Comparison of ENCODE assay signal across 16 cellular contexts in genomic region chr7:44189993-44190872, GRCh38. TPM values are rescaled to one million over a fixed set of nuclear protein-coding genes. Genes with fewer than 3 reads are reported as not detected.
DNase-seq lines count a peak whose midpoint lies in the region; FAIRE-seq and TF ChIP-seq lines count a peak whose summit lies in the region.
"Had no signal": no experiment of that assay in that cellular context is flagged by ENCODE, and none has a peak within 500 bp of the region (broad histone marks: within the 10 kb centered on the region; RNA-seq: fewer than 3 reads in every experiment).

No MANE protein-coding gene starts in this region.

- H2AFZ ChIP-seq in neural cell (ENCODE audit: low read depth, low read length): no peak overlapping the region

- H3K79me2 ChIP-seq in neural cell (replicated peaks; ENCODE audit: insufficient read depth, low read length): no peaks in the 10 kb centered on the region

- H3K27me3 ChIP-seq in WERI-Rb-1 (ENCODE audit: insufficient read depth, low read depth, severe bottlenecking) (no peaks in the 10 kb centered on the region), neural cell (ENCODE audit: insufficient read depth, low read depth, low read length) (no peaks in the 10 kb centered on the region)
- H3K27me3 ChIP-seq: BLaER1 had no signal

- H3K9me3 ChIP-seq in WERI-Rb-1 (ENCODE audit: severe bottlenecking) (no peaks in the 10 kb centered on the region), neural cell (ENCODE audit: low read length) (no peaks in the 10 kb centered on the region)
- H3K9me3 ChIP-seq: BLaER1, Caco-2, HAP-1 had no signal

- H4K20me1 ChIP-seq in neural cell (ENCODE audit: insufficient read depth): no peaks in the 10 kb centered on the region
- H4K20me1 ChIP-seq: BLaER1 had no signal

- TF ChIP-seq CTCF in WERI-Rb-1 (IDR thresholded peaks at IDR 0.05; ENCODE audit: low read depth, low read length): no peak
- TF ChIP-seq CTCF in neural cell (IDR thresholded peaks at IDR 0.05; ENCODE audit: poor library complexity, severe bottlenecking): no peak

- peak overlapping the region; percentile 74 for H3K27ac ChIP-seq in WERI-Rb-1
- peak overlapping the region; percentile 81 for H3K27ac ChIP-seq in neural cell (ENCODE audit: low read length)
- H3K27ac ChIP-seq: 22Rv1, BLaER1 had no signal

- DNase-seq in NCI-H1092 treated with DMSO at 0.1 percent for 48 hours (lab: John Stamatoyannopoulos, UW) (peak; percentile 40), NCI-H1092 (lab: John Stamatoyannopoulos, UW) (no peak), WERI-Rb-1 (no peak), urothelium cell line (ENCODE audit: low spot score) (no peak), hepatic stellate cell (ENCODE audit: low spot score) (no peak), RPMI8226 (no peak)
- DNase-seq: AML-193; Caco-2; CD8-positive, alpha-beta memory T cell; GF-D8 had no signal

- no peaks in the 10 kb centered on the region for H3F3A ChIP-seq in neural cell (ENCODE audit: insufficient read depth, low read length, poor library complexity, severe bottlenecking)

- H3K4me2 ChIP-seq in neural cell (ENCODE audit: low read length): no peak overlapping the region
- H3K4me2 ChIP-seq: BLaER1 had no signal

- peak; percentile 55 for FAIRE-seq in urothelium cell line (lab: Jason Lieb, UNC)
- FAIRE-seq: GM19239, H1 had no signal

- H3K4me3 ChIP-seq in WERI-Rb-1 (ENCODE audit: low read depth, low read length) (no peak overlapping the region), neural cell (ENCODE audit: low read length) (peak overlapping the region; percentile 44)
- H3K4me3 ChIP-seq: BLaER1, HAP-1 had no signal

- no peak for TF ChIP-seq RAD21 in neural cell (conservative IDR thresholded peaks at IDR 0.05)

- no peak for TF ChIP-seq EP300 in neural cell (conservative IDR thresholded peaks at IDR 0.05; ENCODE audit: poor library complexity, severe bottlenecking)

- H3K36me3 ChIP-seq in WERI-Rb-1 (no peaks in the 10 kb centered on the region), neural cell (ENCODE audit: insufficient read depth, low read length) (no peaks in the 10 kb centered on the region)
- H3K36me3 ChIP-seq: BLaER1, HAP-1 had no signal

- H3K9me2 ChIP-seq in neural cell (ENCODE audit: insufficient read depth, low read length): no peaks in the 10 kb centered on the region

- peak overlapping the region; percentile 44 for H3K9ac ChIP-seq in neural cell (ENCODE audit: low read length)
- H3K9ac ChIP-seq: BLaER1 had no signal

TF ChIP-seq in neural cell, 6 proteins besides CTCF, POLR2A, EP300 and RAD21:
- TF ChIP-seq REST (IDR thresholded peaks at IDR 0.05; ENCODE audit: borderline replicate concordance) (no peak), TAF1 (IDR thresholded peaks at IDR 0.05; ENCODE audit: low read depth) (no peak), MXI1 (conservative IDR thresholded peaks at IDR 0.05; ENCODE audit: poor library complexity, severe bottlenecking) (no peak), EZH2 (IDR thresholded peaks at IDR 0.05; ENCODE audit: borderline replicate concordance, insufficient read depth, low read length, poor library complexity, severe bottlenecking) (no peak), SMC3 (conservative IDR thresholded peaks at IDR 0.05; ENCODE audit: poor library complexity) (no peak), POLR2AphosphoS5 (IDR thresholded peaks at IDR 0.05) (no peak)

RNA-seq across cellular contexts. Expression of gene GCK, which starts 1.0 kb away (rescaled TPM):
- 7.4 and 9.0 TPM in 2 replicates for polyA plus RNA-seq in neural cell
- 7.5 and 9.1 TPM in 2 replicates for polyA minus RNA-seq in neural cell

RNA-seq across cellular contexts. Expression of gene YKT6, which starts 10.5 kb away (rescaled TPM):
- 93.4 and 114 TPM in 2 replicates for polyA plus RNA-seq in neural cell
- polyA minus RNA-seq in neural cell: 111 and 112 TPM in 2 replicates

RNA-seq across cellular contexts. Expression of gene MYL7, which starts 49.1 kb away (rescaled TPM):
- 0.76 TPM in 1 of 2 replicates, not detected in the other for polyA plus RNA-seq in neural cell
- not detected in 2 replicates for polyA minus RNA-seq in neural cell
- polyA plus RNA-seq: CD8-positive, alpha-beta memory T cell had no signal
